In the genomic region with DNA sequence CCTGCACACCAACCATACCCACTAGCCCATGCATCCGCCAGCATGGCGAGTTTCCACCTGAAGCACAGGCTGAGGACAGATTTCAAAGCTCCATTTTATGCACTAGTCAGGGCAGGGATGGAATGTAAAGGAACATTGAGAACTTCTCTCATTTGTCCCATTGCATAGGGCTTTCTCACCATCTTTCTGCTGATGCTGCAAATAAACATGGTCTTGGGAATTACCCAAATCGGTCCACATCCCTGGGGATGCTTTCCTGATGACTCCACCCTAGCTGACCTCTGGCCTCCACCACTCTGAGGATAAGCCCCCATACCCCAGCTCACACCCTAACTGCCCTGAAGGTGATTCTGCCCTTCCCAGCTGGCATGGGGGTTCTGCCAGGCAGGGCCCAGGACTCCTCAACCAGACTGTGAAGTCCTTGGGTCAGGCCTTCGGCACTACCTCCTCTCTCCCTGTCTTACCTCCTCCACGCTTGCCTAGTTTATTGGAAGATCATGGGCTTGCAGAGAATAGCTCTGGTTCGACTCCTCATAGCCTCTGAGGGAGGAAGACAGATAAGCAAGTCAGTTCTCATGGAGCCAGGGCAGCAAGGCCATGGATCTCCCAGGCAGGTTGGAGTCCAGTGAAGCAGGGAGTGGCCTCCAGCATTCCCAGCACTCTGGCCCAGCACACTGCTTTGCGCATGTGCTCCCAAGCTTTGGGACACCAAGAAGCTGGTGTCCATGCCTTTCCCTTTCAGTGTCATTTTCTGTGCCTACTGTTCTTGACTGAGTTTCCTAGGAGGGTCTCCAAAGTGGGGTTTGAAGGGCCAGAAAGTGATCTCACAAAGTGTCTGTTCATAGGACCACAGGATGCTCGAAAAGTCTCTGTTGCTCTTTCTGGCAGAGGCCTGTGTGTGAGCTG, we compare ENCODE assay signal across 20 cellular contexts. TPM values are rescaled to one million over a fixed set of nuclear protein-coding genes. Genes with fewer than 3 reads are reported as not detected.
DNase-seq lines count a peak whose midpoint lies in the region; ATAC-seq, FAIRE-seq and TF ChIP-seq lines count a peak whose summit lies in the region.
"Had no signal": no experiment of that assay in that cellular context is flagged by ENCODE, and none has a peak within 500 bp of the region (broad histone marks: within the 10 kb centered on the region; RNA-seq: fewer than 3 reads in every experiment).

No MANE protein-coding gene starts in this region.

- no peak overlapping the region for H3K27ac ChIP-seq in HepG2 (ENCODE audit: extremely low read length, insufficient read depth, low read length)
- H3K27ac ChIP-seq in right lobe of liver = no peak overlapping the region
- H3K27ac ChIP-seq in foreskin keratinocyte = no peak overlapping the region
- H3K27ac ChIP-seq: C4-2B had no signal

- POLR2A ChIA-PET in HepG2 (lab: Yijun Ruan, JAX) = no interaction called here

- no peak for TF ChIP-seq EP300 in HepG2 (IDR thresholded peaks at IDR 0.05; ENCODE audit: low read depth in 2 of 2, low read length in 2 of 2)
- TF ChIP-seq EP300 in HepG2 (CRISPR knock-in tag; IDR thresholded peaks at IDR 0.05; ENCODE audit: borderline replicate concordance) = no peak

- in situ Hi-C loops in HepG2 (cut with HindIII; ENCODE audit: extremely low pct_ligation_motif_present, low pct_unique_long_range_greater_than_20kb) = no loop called here

- TF ChIP-seq POLR2A in HepG2 (IDR thresholded peaks at IDR 0.05; ENCODE audit: insufficient read depth in 1 of 2, low read depth in 2 of 2, low read length in 2 of 2) (no peak), right lobe of liver (IDR thresholded peaks at IDR 0.05) (no peak)

- no peak for TF ChIP-seq CTCF in HepG2 (CRISPR knock-in tag; IDR thresholded peaks at IDR 0.05)
- TF ChIP-seq CTCF in right lobe of liver (IDR thresholded peaks at IDR 0.05) = no peak
- TF ChIP-seq CTCF in bronchial epithelial cell (IDR thresholded peaks at IDR 0.05; ENCODE audit: insufficient read depth, low read length, severe bottlenecking) = no peak
- no peak for TF ChIP-seq CTCF in neural crest cell (conservative IDR thresholded peaks at IDR 0.05)
- no peak for TF ChIP-seq CTCF in foreskin keratinocyte (conservative IDR thresholded peaks at IDR 0.05)

- H3K4me3 ChIP-seq in HepG2 (replicated peaks in 1 of 3; ENCODE audit: insufficient read depth in 1 of 3, low read depth in 2 of 3, low read length in 3 of 3) = no peak overlapping the region
- H3K4me3 ChIP-seq in right lobe of liver = no peak overlapping the region
- no peak overlapping the region for H3K4me3 ChIP-seq in bronchial epithelial cell (ENCODE audit: low read depth, low read length)
- H3K4me3 ChIP-seq: GM23338 had no signal

- TF ChIP-seq RAD21 in HepG2 (CRISPR knock-in tag; IDR thresholded peaks at IDR 0.05) = no peak

- H3K9ac ChIP-seq in HepG2 (ENCODE audit: insufficient read depth, low read depth, low read length) = no peak overlapping the region

- H3K79me2 ChIP-seq in HepG2 (ENCODE audit: insufficient read depth, low read length) = no peaks in the 10 kb centered on the region

- H3K27me3 Mint-ChIP-seq in neural crest cell (ENCODE audit: low read depth) = peaks cover 3% of the 10 kb centered on the region
- H3K27me3 Mint-ChIP-seq: CD4-positive, alpha-beta T cell had no signal

- H3K4me1 ChIP-seq in HepG2 (ENCODE audit: insufficient read depth, low read length) = no peaks in the 10 kb centered on the region
- H3K4me1 ChIP-seq in right lobe of liver = no peaks in the 10 kb centered on the region
- H3K4me1 ChIP-seq in foreskin keratinocyte = no peaks in the 10 kb centered on the region
- H3K4me1 ChIP-seq: Caco-2 had no signal

- no peak overlapping the region for H2AFZ ChIP-seq in HepG2 (ENCODE audit: low read length)
- H2AFZ ChIP-seq: GM23338 had no signal

- intact Hi-C loops in HepG2 (cut with micrococcal nuclease; ENCODE audit: unreplicated experiment) (no loop called here), right lobe of liver (cut with DNase I) (no loop called here)

- DNase-seq in HepG2 (ENCODE audit: low spot score) = no peak
- DNase-seq in right lobe of liver = no peak
- no peak for DNase-seq in bronchial epithelial cell (ENCODE audit: low read depth)
- DNase-seq in neural crest cell (ENCODE audit: low read depth, low spot score) = no peak
- no peak for DNase-seq in NCI-H510A treated with DMSO at 0.1 percent for 48 hours (lab: John Stamatoyannopoulos, UW)
- no peak for DNase-seq in foreskin keratinocyte
- DNase-seq in cerebellar nuclear complex (lab: John Stamatoyannopoulos, UW) = no peak
- DNase-seq: AML-193; Caco-2; CD4-positive, alpha-beta T cell; HCEC 1CT had no signal

- no peaks in the 10 kb centered on the region for H3K36me3 Mint-ChIP-seq in neural crest cell (ENCODE audit: low read depth)

- no peaks in the 10 kb centered on the region for H3K9me3 ChIP-seq in HepG2 (ENCODE audit: low read length)
- H3K9me3 ChIP-seq in right lobe of liver = no peaks in the 10 kb centered on the region
- H3K9me3 ChIP-seq: Caco-2 had no signal

- H3K4me1 Mint-ChIP-seq in neural crest cell = no peaks in the 10 kb centered on the region

- 0% methylated on average over 5 of the region's 8 CpGs for WGBS in HepG2 (ENCODE audit: low lambda C conversion rate)
- WGBS in right lobe of liver (ENCODE audit: insufficient coverage, low coverage, low lambda C conversion rate, missing lambda C conversion rate) = 92% methylated on average over 3 of the region's 8 CpGs

- no peak for FAIRE-seq in HepG2 (lab: Jason Lieb, UNC)
- FAIRE-seq in bronchial epithelial cell (lab: Jason Lieb, UNC) = peak; percentile 58
- FAIRE-seq: A204.1, D721Med, G401.6, GM12891, GM19239, H54, HTR-8/SVneo had no signal

- H3K27me3 ChIP-seq in HepG2 (ENCODE audit: control insufficient read depth in 1 of 2, insufficient read depth in 2 of 2, low read length in 2 of 2) = peaks cover 9 to 29% of the 10 kb centered on the region in 2 experiments; a peak in 4 of 5 replicates
- H3K27me3 ChIP-seq in right lobe of liver = no peaks in the 10 kb centered on the region
- no peaks in the 10 kb centered on the region for H3K27me3 ChIP-seq in bronchial epithelial cell (ENCODE audit: control insufficient read depth, insufficient read depth, low read length)
- H3K27me3 ChIP-seq in foreskin keratinocyte = no peaks in the 10 kb centered on the region

- no peak overlapping the region for H3K4me2 ChIP-seq in HepG2 (ENCODE audit: low read depth, low read length)
- H3K4me2 ChIP-seq: GM23338 had no signal

- peak overlapping the region; percentile 35 for H3K27ac Mint-ChIP-seq in neural crest cell (ENCODE audit: unreplicated experiment)
- H3K27ac Mint-ChIP-seq: CD4-positive, alpha-beta T cell; GM23338 had no signal

- H4K20me1 ChIP-seq in HepG2 (ENCODE audit: insufficient read depth, low read length) = no peaks in the 10 kb centered on the region

- no peaks in the 10 kb centered on the region for H3K36me3 ChIP-seq in HepG2 (replicated peaks in 1 of 2; ENCODE audit: control insufficient read depth in 1 of 2, insufficient read depth in 2 of 2, low read length in 2 of 2)
- no peaks in the 10 kb centered on the region for H3K36me3 ChIP-seq in right lobe of liver
- H3K36me3 ChIP-seq in bronchial epithelial cell (ENCODE audit: control insufficient read depth, insufficient read depth, low read length) = no peaks in the 10 kb centered on the region

- peaks cover 2% of the 10 kb centered on the region for H3K9me3 Mint-ChIP-seq in neural crest cell
- H3K9me3 Mint-ChIP-seq: CD4-positive, alpha-beta T cell; GM23338 had no signal

- no peak overlapping the region for H3K4me3 Mint-ChIP-seq in neural crest cell
- H3K4me3 Mint-ChIP-seq: CD4-positive, alpha-beta T cell; GM23338 had no signal

- CTCF ChIA-PET in HepG2 (lab: Yijun Ruan, JAX; ENCODE audit: low intra/inter-chr PET ratio, low total read pairs) = no interaction called here

- peak; percentile 33; the same call in 1 of the 3 replicates for ATAC-seq in HepG2
- ATAC-seq in right lobe of liver = no peak
- ATAC-seq in foreskin keratinocyte = no peak
- ATAC-seq: GM23338 had no signal

- BruUV-seq in HepG2 (replicated peaks; lab: Mats Ljungman, UMichigan) = no TSS peak

RNA-seq across cellular contexts. Expression of a gene that starts 27.6 kb away (rescaled TPM):
- total RNA-seq in HepG2 (2016; rRNA removed; fragmentation: Illumina TruSeq; extraction: Trizol) = 25.9 and 28.9 TPM in 2 replicates
- 4.8 and 7.1 TPM in 2 replicates for total RNA-seq in HepG2 (2016; cell fraction: cytosol; rRNA removed; fragmentation: Illumina TruSeq; extraction: Trizol; ENCODE audit: low read depth)
- 24.2 and 27.1 TPM in 2 replicates for total RNA-seq in HepG2 (2016; cell fraction: insoluble cytoplasmic fraction; rRNA removed; fragmentation: Illumina TruSeq; extraction: Trizol)
- total RNA-seq in HepG2 (2016; cell fraction: membrane; rRNA removed; fragmentation: Illumina TruSeq; extraction: Trizol) = 7.2 and 8.5 TPM in 2 replicates
- total RNA-seq in HepG2 (2016; cell fraction: nucleus; rRNA removed; fragmentation: Illumina TruSeq; extraction: Trizol) = 41.8 and 48.3 TPM in 2 replicates
- 27.0 and 30.0 TPM in 2 replicates for polyA plus RNA-seq in HepG2 (2011; rRNA removed)
- 12.0 and 14.4 TPM in 2 replicates for polyA plus RNA-seq in HepG2 (2011; cell fraction: cytosol; rRNA removed)
- polyA plus RNA-seq in HepG2 (2011; cell fraction: nucleus; rRNA removed) = 50.8 and 61.5 TPM in 2 replicates
- 19.4 and 27.4 TPM in 2 replicates for polyA plus RNA-seq in HepG2 (2012)
- 3.2 and 3.5 TPM in 2 replicates for polyA plus RNA-seq in HepG2 (2016; cell fraction: cytosol; fragmentation: Illumina TruSeq; extraction: Trizol; ENCODE audit: low read depth)
- 27.4 and 32.8 TPM in 2 replicates for polyA plus RNA-seq in HepG2 (2016; cell fraction: insoluble cytoplasmic fraction; fragmentation: Illumina TruSeq; extraction: Trizol; ENCODE audit: low read depth)
- 8.6 and 8.7 TPM in 2 replicates for polyA plus RNA-seq in HepG2 (2016; cell fraction: membrane; fragmentation: Illumina TruSeq; extraction: Trizol; ENCODE audit: low read depth)
- polyA plus RNA-seq in HepG2 (2016; cell fraction: nucleus; fragmentation: Illumina TruSeq; extraction: Trizol; ENCODE audit: insufficient read depth, low read depth) = 46.3 and 54.4 TPM in 2 replicates
- polyA minus RNA-seq in HepG2 (2011; rRNA and poly(A)+ RNA removed; ENCODE audit: low replicate concordance) = 33.1 and 81.7 TPM in 2 replicates
- 16.2 and 25.9 TPM in 2 replicates for polyA minus RNA-seq in HepG2 (2011; cell fraction: cytosol; rRNA and poly(A)+ RNA removed)
- polyA minus RNA-seq in HepG2 (2011; cell fraction: nucleus; rRNA and poly(A)+ RNA removed) = 90.9 and 100.0 TPM in 2 replicates
- 10 to 100 TPM; 26.2 to 48.3 (median 36.6) TPM for total RNA-seq in right lobe of liver
- 1.5 and 2.1 TPM in 2 replicates for total RNA-seq in bronchial epithelial cell
- 10.1 and 12.0 TPM in 2 replicates for total RNA-seq in neural crest cell
- total RNA-seq in foreskin keratinocyte = 3.3 and 4.2 TPM in 2 replicates
- 2.3 and 2.4 TPM in 2 replicates for polyA plus RNA-seq in foreskin keratinocyte

RNA-seq across cellular contexts. Expression of a gene that starts 36.9 kb away (rescaled TPM):
- not detected in 2 replicates for total RNA-seq in HepG2 (2016; rRNA removed; fragmentation: Illumina TruSeq; extraction: Trizol)
- not detected in 2 replicates for total RNA-seq in HepG2 (2016; cell fraction: cytosol; rRNA removed; fragmentation: Illumina TruSeq; extraction: Trizol; ENCODE audit: low read depth)
- not detected in 2 replicates for total RNA-seq in HepG2 (2016; cell fraction: insoluble cytoplasmic fraction; rRNA removed; fragmentation: Illumina TruSeq; extraction: Trizol)
- not detected in 2 replicates for total RNA-seq in HepG2 (2016; cell fraction: membrane; rRNA removed; fragmentation: Illumina TruSeq; extraction: Trizol)
- not detected in 2 replicates for total RNA-seq in HepG2 (2016; cell fraction: nucleus; rRNA removed; fragmentation: Illumina TruSeq; extraction: Trizol)
- 0.03 TPM in 1 of 2 replicates, not detected in the other for polyA plus RNA-seq in HepG2 (2011; rRNA removed)
- polyA plus RNA-seq in HepG2 (2011; cell fraction: cytosol; rRNA removed) = not detected in 2 replicates
- 0.10 TPM in 1 of 2 replicates, not detected in the other for polyA plus RNA-seq in HepG2 (2011; cell fraction: nucleus; rRNA removed)
- polyA plus RNA-seq in HepG2 (2012) = not detected in 2 replicates
- polyA plus RNA-seq in HepG2 (2016; cell fraction: cytosol; fragmentation: Illumina TruSeq; extraction: Trizol; ENCODE audit: low read depth) = not detected in 2 replicates
- polyA plus RNA-seq in HepG2 (2016; cell fraction: insoluble cytoplasmic fraction; fragmentation: Illumina TruSeq; extraction: Trizol; ENCODE audit: low read depth) = not detected in 2 replicates
- not detected in 2 replicates for polyA plus RNA-seq in HepG2 (2016; cell fraction: membrane; fragmentation: Illumina TruSeq; extraction: Trizol; ENCODE audit: low read depth)
- not detected in 2 replicates for polyA plus RNA-seq in HepG2 (2016; cell fraction: nucleus; fragmentation: Illumina TruSeq; extraction: Trizol; ENCODE audit: insufficient read depth, low read depth)
- not detected in 2 replicates for polyA minus RNA-seq in HepG2 (2011; rRNA and poly(A)+ RNA removed; ENCODE audit: low replicate concordance)
- polyA minus RNA-seq in HepG2 (2011; cell fraction: cytosol; rRNA and poly(A)+ RNA removed) = not detected in 2 replicates
- not detected in 2 replicates for polyA minus RNA-seq in HepG2 (2011; cell fraction: nucleus; rRNA and poly(A)+ RNA removed)
- under 1 TPM in 3 of 6 experiments, not detected in 3; 0.12 to 0.29 (median 0.12) TPM for total RNA-seq in right lobe of liver
- total RNA-seq in bronchial epithelial cell = 0.26 and 0.64 TPM in 2 replicates
- not detected in 2 replicates for total RNA-seq in neural crest cell
- 0.14 TPM in 1 of 2 replicates, not detected in the other for total RNA-seq in foreskin keratinocyte
- polyA plus RNA-seq in foreskin keratinocyte = 0.03 and 0.08 TPM in 2 replicates
- total RNA-seq: GM23338 had no signal
- polyA plus RNA-seq: GM23338 had no signal

RNA-seq across cellular contexts. Expression of a gene that starts 53.4 kb away (rescaled TPM):
- total RNA-seq in HepG2 (2016; rRNA removed; fragmentation: Illumina TruSeq; extraction: Trizol) (not detected in 2 replicates), right lobe of liver (under 1 TPM in 3 of 6 experiments, not detected in 3; 0.16 to 0.35 (median 0.22) TPM), bronchial epithelial cell (0.77 and 0.79 TPM in 2 replicates), neural crest cell (0.19 and 0.41 TPM in 2 replicates), foreskin keratinocyte (0.17 and 0.21 TPM in 2 replicates)
- total RNA-seq in HepG2 (2016; cell fraction: cytosol; rRNA removed; fragmentation: Illumina TruSeq; extraction: Trizol; ENCODE audit: low read depth) = not detected in 2 replicates
- total RNA-seq in HepG2 (2016; cell fraction: insoluble cytoplasmic fraction; rRNA removed; fragmentation: Illumina TruSeq; extraction: Trizol) = not detected in 2 replicates
- not detected in 2 replicates for total RNA-seq in HepG2 (2016; cell fraction: membrane; rRNA removed; fragmentation: Illumina TruSeq; extraction: Trizol)
- 0.34 TPM in 1 of 2 replicates, not detected in the other for total RNA-seq in HepG2 (2016; cell fraction: nucleus; rRNA removed; fragmentation: Illumina TruSeq; extraction: Trizol)
- polyA plus RNA-seq in HepG2 (2011; rRNA removed) (0.10 and 0.20 TPM in 2 replicates), foreskin keratinocyte (0.03 TPM in 1 of 2 replicates, not detected in the other)
- not detected in 2 replicates for polyA plus RNA-seq in HepG2 (2011; cell fraction: cytosol; rRNA removed)
- 0.50 and 0.76 TPM in 2 replicates for polyA plus RNA-seq in HepG2 (2011; cell fraction: nucleus; rRNA removed)
- 0.11 TPM in 1 of 2 replicates, not detected in the other for polyA plus RNA-seq in HepG2 (2012)
- polyA plus RNA-seq in HepG2 (2016; cell fraction: cytosol; fragmentation: Illumina TruSeq; extraction: Trizol; ENCODE audit: low read depth) = not detected in 2 replicates
- not detected in 2 replicates for polyA plus RNA-seq in HepG2 (2016; cell fraction: insoluble cytoplasmic fraction; fragmentation: Illumina TruSeq; extraction: Trizol; ENCODE audit: low read depth)
- not detected in 2 replicates for polyA plus RNA-seq in HepG2 (2016; cell fraction: membrane; fragmentation: Illumina TruSeq; extraction: Trizol; ENCODE audit: low read depth)
- polyA plus RNA-seq in HepG2 (2016; cell fraction: nucleus; fragmentation: Illumina TruSeq; extraction: Trizol; ENCODE audit: insufficient read depth, low read depth) = 0.29 TPM in 1 of 2 replicates, not detected in the other
- 0.92 and 1.3 TPM in 2 replicates for polyA minus RNA-seq in HepG2 (2011; rRNA and poly(A)+ RNA removed; ENCODE audit: low replicate concordance)
- polyA minus RNA-seq in HepG2 (2011; cell fraction: cytosol; rRNA and poly(A)+ RNA removed) = not detected in 2 replicates
- polyA minus RNA-seq in HepG2 (2011; cell fraction: nucleus; rRNA and poly(A)+ RNA removed) = 1.7 and 1.9 TPM in 2 replicates
